Comparison of ENCODE assay signal across 8 cellular contexts in the genomic region with DNA sequence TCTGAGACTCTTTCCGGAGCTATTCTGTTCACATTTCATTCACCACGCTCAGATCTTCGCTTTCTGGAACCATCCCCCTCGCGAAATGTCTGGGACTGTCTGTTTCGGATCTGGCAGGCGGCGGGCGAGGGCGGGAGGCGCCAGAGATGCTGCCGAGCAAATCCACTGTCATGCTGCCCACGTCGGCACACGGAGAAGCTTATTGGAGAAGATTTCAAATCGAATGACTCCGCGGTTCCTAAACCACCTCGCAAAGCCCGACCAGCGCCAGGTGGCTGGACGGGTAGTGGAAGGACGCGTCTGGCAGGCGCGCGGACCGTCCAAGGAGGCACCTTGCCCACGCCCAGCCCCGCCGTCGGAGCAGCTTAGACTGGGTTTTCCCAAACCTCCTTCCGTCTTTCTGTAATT. TPM values are rescaled to one million over a fixed set of nuclear protein-coding genes. Genes with fewer than 3 reads are reported as not detected.
DNase-seq lines count a peak whose midpoint lies in the region; ATAC-seq and TF ChIP-seq lines count a peak whose summit lies in the region.

No MANE protein-coding gene starts in this region.

- BruUV-seq in PC-9 (replicated peaks; lab: Mats Ljungman, UMichigan), result no TSS peak

- intact Hi-C loops in PC-9 (cut with micrococcal nuclease; ENCODE audit: unreplicated experiment) (loop anchor here (10.0 kb wide), 1 partner anchor 407 kb away; the partner anchor contains the start of gene PALS2), Right ventricle myocardium inferior (cut with DNase I) (loop anchor here (2.0 to 5.0 kb wide), 3 partner anchors 46 to 161 kb away; no protein-coding TSS in a partner anchor)

- CTCF ChIA-PET in AG04449 (lab: Yijun Ruan, JAX) (interaction anchor here (0.8 to 8.1 kb wide), 19 partner anchors 9 to 392 kb away, joined by 3 to 105 read pairs (median 5); no protein-coding TSS in a partner anchor), PC-9 (lab: Charles Lee) (interaction anchor here (0.5 to 1.7 kb wide), 14 partner anchors 11 to 1508 kb away, joined by 3 to 8 read pairs (median 4); no protein-coding TSS in a partner anchor)

- no peak for DNase-seq in AG04449 (ENCODE audit: low read depth, low spot score)
- peak; percentile 68 to 71 for DNase-seq in PC-9
- DNase-seq in activated naive CD4-positive, alpha-beta T cell treated with anti-CD3 and anti-CD28 coated beads, Interleukin-2, amount 50 U/mL, for 16 hours, result peak; percentile 61
- peak; percentile 75 for DNase-seq in Right ventricle myocardium inferior (ENCODE audit: missing footprints)
- peak; percentile 79 for DNase-seq in occipital lobe (lab: John Stamatoyannopoulos, UW)
- DNase-seq in type B pancreatic cell (ENCODE audit: extremely low spot score, unreplicated experiment), result no peak
- DNase-seq in KG1 (lab: John Stamatoyannopoulos, UW), result no peak

- peak overlapping the region; percentile 77 for H3K27ac ChIP-seq in PC-9

- H3K36me3 Mint-ChIP-seq in type B pancreatic cell, result no peaks in the 10 kb centered on the region

- peaks cover 15% of the 10 kb centered on the region; the same call in 1 of the 2 replicates for H3F3A ChIP-seq in PC-9 (ENCODE audit: insufficient read depth, low read depth)

- peak overlapping the region; percentile 97 for H3K27ac Mint-ChIP-seq in type B pancreatic cell

- H3K4me1 Mint-ChIP-seq in type B pancreatic cell (ENCODE audit: unreplicated experiment), result peaks cover 4% of the 10 kb centered on the region

- POLR2A ChIA-PET in AG04449 (lab: Yijun Ruan, JAX) (interaction anchor here (0.6 to 1.1 kb wide), 3 partner anchors 9 to 79 kb away, joined by 3 to 4 read pairs (median 4); no protein-coding TSS in a partner anchor), PC-9 (lab: Charles Lee; ENCODE audit: unreplicated experiment) (interaction anchor here (0.6 to 3.2 kb wide), 7 partner anchors 10 to 161 kb away, joined by 3 to 36 read pairs (median 5); no protein-coding TSS in a partner anchor)

- H3K9me2 ChIP-seq in PC-9 (ENCODE audit: insufficient read depth), result no peaks in the 10 kb centered on the region

- no peaks in the 10 kb centered on the region for H3K27me3 ChIP-seq in PC-9 (ENCODE audit: insufficient read depth, low read depth)

- peak; percentile 6 for ATAC-seq in GM18517 (IDR thresholded peaks at IDR 0.05; ENCODE audit: unreplicated experiment)
- ATAC-seq in Right ventricle myocardium inferior, result no peak

- no peaks in the 10 kb centered on the region for H4K20me1 ChIP-seq in PC-9 (ENCODE audit: insufficient read depth)

- no peaks in the 10 kb centered on the region for H3K36me3 ChIP-seq in PC-9 (ENCODE audit: low read depth)

- H3K4me1 ChIP-seq in PC-9 (replicated peaks; ENCODE audit: insufficient read depth), result peaks cover 24% of the 10 kb centered on the region

- peaks cover 31% of the 10 kb centered on the region for H3K79me2 ChIP-seq in PC-9 (ENCODE audit: low read depth)

- H3K9me3 ChIP-seq in PC-9 (ENCODE audit: insufficient read depth, low read depth), result no peaks in the 10 kb centered on the region

- H3K9me3 Mint-ChIP-seq in type B pancreatic cell, result no peaks in the 10 kb centered on the region

- H3K27me3 Mint-ChIP-seq in type B pancreatic cell, result peaks cover 66% of the 10 kb centered on the region

- H3K4me3 Mint-ChIP-seq in type B pancreatic cell, result peak overlapping the region; percentile 86

- TF ChIP-seq CTCF in AG04449 (IDR thresholded peaks at IDR 0.05; ENCODE audit: insufficient read depth, low read length, missing control alignments) (no peak), PC-9 (conservative IDR thresholded peaks at IDR 0.05) (no peak), type B pancreatic cell (conservative IDR thresholded peaks at IDR 0.05) (no peak)

- peak overlapping the region; percentile 87 for H3K4me2 ChIP-seq in PC-9

- peak overlapping the region; percentile 76 for H3K4me3 ChIP-seq in AG04449 (ENCODE audit: low read depth, low read length)
- peak overlapping the region; percentile 63 for H3K4me3 ChIP-seq in PC-9

- H2AFZ ChIP-seq in PC-9, result peak overlapping the region; percentile 84

RNA-seq across cellular contexts. Expression of gene OSBPL3, which starts 1.6 kb away (rescaled TPM):
- total RNA-seq in PC-9 (2021), result 87.6 and 88.4 TPM in 2 replicates
- 8.5 TPM for total RNA-seq in Right ventricle myocardium inferior
- total RNA-seq in occipital lobe, result 7.3 TPM
- 18.3 and 43.7 TPM in 2 replicates for total RNA-seq in type B pancreatic cell (ENCODE audit: low replicate concordance)

Comparison
In these comparisons a context has a peak if more than half of its experiments do, and no peak if none do; other contexts are left out.
1. DNase-seq: peak in PC-9 (2 of 2), activated naive CD4-positive, alpha-beta T cell treated with anti-CD3 and anti-CD28 coated beads, Interleukin-2, amount 50 U/mL, for 16 hours (single experiment), Right ventricle myocardium inferior (single experiment) and occipital lobe (single experiment); none in AG04449 (single experiment), type B pancreatic cell (single experiment) and KG1 (single experiment).